In genomic region chrX:121191779-121192178, GRCh38 we compare ENCODE assay signal across 30 cellular contexts.
"Had no signal": no experiment of that assay in that cellular context is flagged by ENCODE, and none has a peak within 500 bp of the region (broad histone marks: within the 10 kb centered on the region; RNA-seq: fewer than 3 reads in every experiment).

No MANE protein-coding gene starts in this region.

- H3K36me3 ChIP-seq: ascending aorta, breast epithelium, cardiac muscle cell, esophagus muscularis mucosa, gastrocnemius medialis, heart left ventricle had no signal

- H3K4me1 ChIP-seq: ascending aorta, breast epithelium, esophagus muscularis mucosa, foreskin keratinocyte, gastrocnemius medialis, heart left ventricle had no signal

- H3K9me3 ChIP-seq: ascending aorta, breast epithelium, esophagus muscularis mucosa, gastrocnemius medialis, heart left ventricle had no signal

- DNase-seq: activated CD4-positive, alpha-beta memory T cell treated with anti-CD3 and anti-CD28 coated beads for 36 hours; activated CD4-positive, alpha-beta T cell treated with anti-CD3 and anti-CD28 coated beads for 36 hours; activated CD4-positive, alpha-beta T cell treated with anti-CD3 and anti-CD28 coated beads, Interleukin-2, amount 10 ng/mL, durations not matched to agents 24 days and 14 days; activated CD4-positive, CD25-positive, alpha-beta regulatory T cell; activated CD4-positive, CD25-positive, alpha-beta regulatory T cell treated with anti-CD3 and anti-CD28 coated beads, Interleukin-2, amount 50 U/mL, for 72 hours; activated CD8-positive, alpha-beta memory T cell treated with anti-CD3 and anti-CD28 coated beads, Interleukin-2, amount 10 ng/mL, durations not matched to agents 7 days and 5 days; activated CD8-positive, alpha-beta memory T cell treated with anti-CD3 and anti-CD28 coated beads, Interleukin-2, amount 50 U/mL, for 4 hours; activated CD8-positive, alpha-beta T cell treated with anti-CD3 and anti-CD28 coated beads, Interleukin-2, amount 10 ng/mL, durations not matched to agents 7 days and 5 days; activated effector memory CD4-positive, alpha-beta T cell treated with anti-CD3 and anti-CD28 coated beads, Interleukin-2, amount 50 U/mL, for 16 hours; activated naive CD4-positive, alpha-beta T cell; activated naive CD4-positive, alpha-beta T cell treated with anti-CD3 and anti-CD28 coated beads, Interleukin-2, amount 10 ng/mL, durations not matched to agents 7 days and 5 days; activated naive CD8-positive, alpha-beta T cell treated with anti-CD3 and anti-CD28 coated beads, Interleukin-2, amount 10 ng/mL, durations not matched to agents 7 days and 5 days; activated T-cell treated with anti-CD3 and anti-CD28 coated beads, Interleukin-2, amount 50 U/mL, for 1 hour; activated T-cell treated with anti-CD3 and anti-CD28 coated beads, Interleukin-2, amount 50 U/mL, for 48 hours; central memory CD4-positive, alpha-beta T cell; cerebellar nuclear complex; dorsolateral prefrontal cortex; effector memory CD8-positive, alpha-beta T cell; erythroblast; foreskin keratinocyte; gastrocnemius medialis; glutamatergic neuron; heart left ventricle; T-helper 2 cell had no signal

- H3K27me3 ChIP-seq: ascending aorta, breast epithelium, cardiac muscle cell, esophagus muscularis mucosa, foreskin keratinocyte, gastrocnemius medialis, heart left ventricle had no signal

- H3K4me3 ChIP-seq: ascending aorta, breast epithelium, cardiac muscle cell, coronary artery, dorsolateral prefrontal cortex, esophagus muscularis mucosa, gastrocnemius medialis, heart left ventricle had no signal

- ATAC-seq: activated CD4-positive, alpha-beta T cell treated with anti-CD3 and anti-CD28 coated beads for 36 hours; activated CD8-positive, alpha-beta memory T cell treated with anti-CD3 and anti-CD28 coated beads, Interleukin-2, amount 10 ng/mL, durations not matched to agents 7 days and 5 days; activated CD8-positive, alpha-beta T cell treated with anti-CD3 and anti-CD28 coated beads, Interleukin-2, amount 10 ng/mL, durations not matched to agents 7 days and 5 days; activated naive CD4-positive, alpha-beta T cell treated with anti-CD3 and anti-CD28 coated beads, Interleukin-2, amount 50 U/mL, for 72 hours; effector memory CD8-positive, alpha-beta T cell; foreskin keratinocyte; gastrocnemius medialis; heart left ventricle had no signal

- H3K27ac ChIP-seq: ascending aorta, breast epithelium, cardiac muscle cell, coronary artery, dorsolateral prefrontal cortex, esophagus muscularis mucosa, foreskin keratinocyte, gastrocnemius medialis, heart left ventricle had no signal
